ENCODE assay signal across 12 cellular contexts in the genomic region with DNA sequence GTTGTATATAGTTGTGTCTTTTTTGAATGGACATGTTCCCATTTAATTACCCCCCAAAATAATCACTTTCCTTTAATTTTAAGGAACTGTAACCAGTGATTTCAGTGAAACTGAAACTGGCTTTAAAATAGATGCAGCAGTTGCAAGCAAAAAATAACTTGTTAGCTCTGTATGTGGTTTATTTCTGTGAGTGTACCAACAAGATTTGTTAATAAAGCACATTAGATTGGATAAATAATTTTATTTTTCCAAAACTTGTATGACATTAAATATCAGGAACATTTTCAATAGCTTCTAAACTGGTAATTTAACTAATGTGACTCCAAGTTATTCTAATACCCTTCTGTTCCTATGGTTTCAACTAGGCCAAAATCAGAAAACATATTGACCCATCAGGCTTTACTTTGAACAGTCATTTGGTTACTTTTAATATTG.
DNase-seq lines count a peak whose midpoint lies in the region; ATAC-seq, FAIRE-seq and TF ChIP-seq lines count a peak whose summit lies in the region.
"Had no signal": no experiment of that assay in that cellular context is flagged by ENCODE, and none has a peak within 500 bp of the region (broad histone marks: within the 10 kb centered on the region; RNA-seq: fewer than 3 reads in every experiment).

No MANE protein-coding gene starts in this region.

- H3K27me3 Mint-ChIP-seq in chondrocyte (ENCODE audit: low read depth), result no peaks in the 10 kb centered on the region

- H3K9ac ChIP-seq in HCT116 (ENCODE audit: low read length) (no peak overlapping the region), keratinocyte (ENCODE audit: control insufficient read depth, extremely low read depth, insufficient read depth, low read length) (no peak overlapping the region)

- H2AFZ ChIP-seq in HCT116 (ENCODE audit: low read depth, low read length, poor library complexity, severe bottlenecking), result no peak overlapping the region
- no peak overlapping the region for H2AFZ ChIP-seq in keratinocyte (ENCODE audit: control insufficient read depth, low read length)

- peak overlapping the region; percentile 55 for H3K4me2 ChIP-seq in HCT116 (ENCODE audit: low read length)
- H3K4me2 ChIP-seq in keratinocyte (ENCODE audit: control insufficient read depth, extremely low read depth, insufficient read depth, low read depth, low read length), result peak overlapping the region; percentile 17

- no peak for TF ChIP-seq POLR2A in HCT116 (IDR thresholded peaks at IDR 0.05; ENCODE audit: borderline replicate concordance, extremely low read depth, insufficient read depth, insufficient read length)

- H3K9me1 ChIP-seq in keratinocyte (ENCODE audit: control insufficient read depth, extremely low read depth, insufficient read depth, low read length), result no peaks in the 10 kb centered on the region

- no peaks in the 10 kb centered on the region for H4K20me1 ChIP-seq in HCT116 (ENCODE audit: insufficient read depth)
- H4K20me1 ChIP-seq in keratinocyte (ENCODE audit: control insufficient read depth, extremely low read depth, insufficient read depth, low read length), result no peaks in the 10 kb centered on the region

- DNase-seq in HCT116 (ENCODE audit: low read depth, low spot score), result no peak
- DNase-seq in keratinocyte (ENCODE audit: low read depth, low spot score), result no peak
- no peak for DNase-seq in chondrocyte (ENCODE audit: low spot score)
- no peak for DNase-seq in psoas muscle
- no peak for DNase-seq in SKM-1 treated with dmso at 0.1 percent for 144 hours (lab: John Stamatoyannopoulos, UW; ENCODE audit: unreplicated experiment)
- DNase-seq: activated CD4-positive, alpha-beta T cell treated with anti-CD3 and anti-CD28 coated beads for 1 hour; SHP77 treated with DMSO at 0.1 percent for 48 hours had no signal

- no peak for TF ChIP-seq RAD21 in HCT116 (IDR thresholded peaks at IDR 0.05; ENCODE audit: low read depth)

- intact Hi-C loops in HCT116 (cut with micrococcal nuclease), result no loop called here
- intact Hi-C loops in psoas muscle (cut with DNase I), result no loop called here

- ATAC-seq in GM18867 (IDR thresholded peaks at IDR 0.05; ENCODE audit: unreplicated experiment) (peak; percentile 54), HCT116 (no peak), HG03558 (IDR thresholded peaks at IDR 0.05; ENCODE audit: extremely low read depth, unreplicated experiment) (peak; percentile 38), psoas muscle (no peak), GM21737 (IDR thresholded peaks at IDR 0.05; ENCODE audit: unreplicated experiment) (no peak)

- H3K4me3 Mint-ChIP-seq in chondrocyte (ENCODE audit: unreplicated experiment), result no peak overlapping the region

- H3K79me2 ChIP-seq in HCT116 (ENCODE audit: insufficient read depth, low read length) (no peaks in the 10 kb centered on the region), keratinocyte (ENCODE audit: control insufficient read depth, insufficient read depth, low read length) (no peaks in the 10 kb centered on the region)

- H3K27me3 ChIP-seq in HCT116 (ENCODE audit: insufficient read depth, low read length) (no peaks in the 10 kb centered on the region), keratinocyte (ENCODE audit: control insufficient read depth, extremely low read depth, insufficient read depth, low read length) (no peaks in the 10 kb centered on the region), psoas muscle (ENCODE audit: insufficient read depth in 3 of 3, low read length in 2 of 3) (no peaks in the 10 kb centered on the region)
- H3K27me3 ChIP-seq: esophagus muscularis mucosa had no signal

- H3K9me3 ChIP-seq in HCT116 (ENCODE audit: control insufficient read depth in 1 of 2, insufficient read depth in 1 of 2, low read depth in 1 of 2, low read length in 2 of 2), result no peaks in the 10 kb centered on the region
- H3K9me3 ChIP-seq in keratinocyte (ENCODE audit: control insufficient read depth, low read depth, low read length), result no peaks in the 10 kb centered on the region
- H3K9me3 ChIP-seq in psoas muscle, result no peaks in the 10 kb centered on the region
- H3K9me3 ChIP-seq: esophagus muscularis mucosa had no signal

- H3K4me1 ChIP-seq in HCT116 (ENCODE audit: control insufficient read depth in 1 of 2, insufficient read depth in 2 of 2, low read length in 2 of 2), result peaks cover 15 to 54% of the 10 kb centered on the region in 2 experiments
- peaks cover 48% of the 10 kb centered on the region for H3K4me1 ChIP-seq in keratinocyte (ENCODE audit: control insufficient read depth, extremely low read depth, insufficient read depth, low read length)
- no peaks in the 10 kb centered on the region for H3K4me1 ChIP-seq in psoas muscle
- H3K4me1 ChIP-seq: esophagus muscularis mucosa had no signal

- RAD21 ChIA-PET in HCT116 (lab: Charles Lee; ENCODE audit: low non-redundant PET in 1 of 2, low total read pairs in 2 of 2, uncharacterized antibody in 2 of 2, unreplicated experiment in 2 of 2), result no interaction called here

- no peak overlapping the region; a peak in 1 of 4 replicates for H3K4me3 ChIP-seq in HCT116 (replicated peaks in 1 of 2; ENCODE audit: low read depth in 1 of 2, low read length in 2 of 2)
- no peak overlapping the region for H3K4me3 ChIP-seq in keratinocyte (ENCODE audit: control insufficient read depth in 2 of 3, extremely low read depth in 1 of 3, insufficient read depth in 2 of 3, low read depth in 1 of 3, low read length in 3 of 3)
- no peak overlapping the region for H3K4me3 ChIP-seq in psoas muscle
- H3K4me3 ChIP-seq: esophagus muscularis mucosa had no signal

- FAIRE-seq in keratinocyte (lab: Jason Lieb, UNC), result no peak

- CTCF ChIA-PET in HCT116 (lab: Charles Lee), result no interaction called here

- TF ChIP-seq CTCF in HCT116 (IDR thresholded peaks at IDR 0.05 in 2 of 3, conservative IDR thresholded peaks at IDR 0.05 in 1 of 3; ENCODE audit: borderline replicate concordance in 1 of 3, insufficient read depth in 1 of 3, low read depth in 2 of 3, low read length in 2 of 3) (no peak), keratinocyte (optimal IDR thresholded peaks at IDR 0.05 in 1 of 3, IDR thresholded peaks at IDR 0.05 in 1 of 3, conservative IDR thresholded peaks at IDR 0.05 in 1 of 3; ENCODE audit: extremely low read depth in 1 of 3, insufficient read depth in 2 of 3, low read length in 3 of 3) (no peak), chondrocyte (IDR thresholded peaks at IDR 0.05) (no peak), psoas muscle (IDR thresholded peaks at IDR 0.05) (no peak)

- H3K36me3 ChIP-seq in HCT116 (ENCODE audit: control insufficient read depth in 1 of 2, insufficient read depth in 2 of 2, low read length in 2 of 2) (no peaks in the 10 kb centered on the region), keratinocyte (ENCODE audit: control insufficient read depth in 2 of 2, extremely low read depth in 1 of 2, insufficient read depth in 2 of 2, low read length in 2 of 2) (no peaks in the 10 kb centered on the region), psoas muscle (ENCODE audit: insufficient read depth in 1 of 2, low read depth in 1 of 2) (no peaks in the 10 kb centered on the region)
- H3K36me3 ChIP-seq: esophagus muscularis mucosa had no signal

- BruUV-seq in HCT116 (replicated peaks; lab: Mats Ljungman, UMichigan), result no TSS peak

- POLR2A ChIA-PET in HCT116 (lab: Charles Lee), result interaction anchor here (0.6 to 1.0 kb wide), 2 partner anchors 184 to 381 kb away, joined by 3 to 4 read pairs; a partner anchor contains a TSS

- H3K9me2 ChIP-seq in HCT116 (ENCODE audit: insufficient read depth), result no peaks in the 10 kb centered on the region

- no peaks in the 10 kb centered on the region for H3K4me1 Mint-ChIP-seq in chondrocyte (ENCODE audit: low read depth)

- no peak overlapping the region for H3K27ac Mint-ChIP-seq in chondrocyte (ENCODE audit: unreplicated experiment)
- H3K27ac Mint-ChIP-seq: activated T-helper 2 cell treated with anti-CD3 and anti-CD28 coated beads, Interferon-gamma antibody, Interleukin-2, Interleukin-4, amounts not matched to agents 10 μg/mL and 5 μg/mL and 100 μg/mL, durations not matched to agents 14 hours and 24 hours and 36 hours had no signal

- no peaks in the 10 kb centered on the region for H3K9me3 Mint-ChIP-seq in chondrocyte (ENCODE audit: low read depth)
- H3K9me3 Mint-ChIP-seq: activated T-helper 2 cell treated with anti-CD3 and anti-CD28 coated beads, Interferon-gamma antibody, Interleukin-2, Interleukin-4, amounts not matched to agents 10 μg/mL and 5 μg/mL and 100 μg/mL, durations not matched to agents 14 hours and 24 hours and 36 hours had no signal

- dilution Hi-C loops in keratinocyte (cut with MboI; ENCODE audit: extremely low pct_ligation_motif_present, low sequenced_read_pairs), result no loop called here

- H3K27ac ChIP-seq in HCT116 (ENCODE audit: low read depth, low read length) (no peak overlapping the region), keratinocyte (ENCODE audit: control insufficient read depth, insufficient read depth, low read length) (peak overlapping the region; percentile 64), psoas muscle (no peak overlapping the region)
- H3K27ac ChIP-seq: esophagus muscularis mucosa had no signal

- H3K36me3 Mint-ChIP-seq in chondrocyte (ENCODE audit: low read depth), result no peaks in the 10 kb centered on the region

TF ChIP-seq in HCT116, 20 proteins besides CTCF, POLR2A, EP300 and RAD21:
- TF ChIP-seq CBX3 (IDR thresholded peaks at IDR 0.05; ENCODE audit: low read depth), result no peak
- no peak for TF ChIP-seq EZH2 (IDR thresholded peaks at IDR 0.05)
- TF ChIP-seq SP1 (IDR thresholded peaks at IDR 0.05; ENCODE audit: low read depth), result no peak
- TF ChIP-seq ZNF274 (IDR thresholded peaks at IDR 0.05; ENCODE audit: low read depth, low read length), result no peak
- TF ChIP-seq JUND (IDR thresholded peaks at IDR 0.05), result no peak
- no peak for TF ChIP-seq SIN3A (IDR thresholded peaks at IDR 0.05; ENCODE audit: low read depth)

Comparison
In these comparisons a context has a peak if more than half of its experiments do, and no peak if none do; other contexts are left out.
1. ATAC-seq: peak in GM18867 (single experiment) and HG03558 (single experiment); none in HCT116 (single experiment), psoas muscle (0 of 4) and GM21737 (single experiment).